13 cellular contexts compared by ENCODE assay signal in the genomic region with DNA sequence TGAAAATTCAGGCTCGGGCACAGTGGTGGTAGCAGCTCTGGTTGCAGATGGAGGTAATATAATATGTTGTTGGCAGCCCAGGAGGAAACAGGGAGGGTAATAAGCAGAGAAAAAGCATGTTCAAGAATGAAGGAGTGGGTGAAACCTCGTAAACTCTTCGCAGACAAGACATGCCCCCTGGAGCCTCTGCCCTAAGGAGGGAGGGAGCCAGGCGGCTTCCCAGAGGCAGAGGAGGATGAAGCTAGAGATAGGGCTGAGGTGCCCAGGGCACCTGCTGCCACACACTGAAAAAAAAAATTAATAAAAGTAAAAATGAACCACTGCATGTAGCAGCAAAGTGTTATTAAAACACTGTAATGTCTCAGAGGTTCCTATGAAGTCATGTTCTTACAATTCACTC.
A peak's percentile ranks its signal among the peaks of the same experiment; 100 is the strongest.
DNase-seq lines count a peak whose midpoint lies in the region; ATAC-seq, FAIRE-seq and TF ChIP-seq lines count a peak whose summit lies in the region.
"Had no signal": no experiment of that assay in that cellular context is flagged by ENCODE, and none has a peak within 500 bp of the region (broad histone marks: within the 10 kb centered on the region; RNA-seq: fewer than 3 reads in every experiment).

No MANE protein-coding gene starts in this region.

- CTCF ChIA-PET in activated CD8-positive, alpha-beta memory T cell treated with anti-CD3 and anti-CD28 coated beads, Interleukin-2, amount 10 ng/mL, durations not matched to agents 7 days and 5 days (lab: Charles Lee) = interaction anchor here (1.7 kb wide), 1 partner anchor 15 kb away, joined by 5 read pairs; no protein-coding TSS in a partner anchor

- H3K9me3 ChIP-seq in Loucy (ENCODE audit: insufficient read depth, low read depth, low read length) = no peaks in the 10 kb centered on the region
- H3K9me3 ChIP-seq in astrocyte (ENCODE audit: insufficient read depth, low read depth, low read length) = no peaks in the 10 kb centered on the region
- H3K9me3 ChIP-seq in smooth muscle cell (replicated peaks; ENCODE audit: low read depth) = no peaks in the 10 kb centered on the region
- H3K9me3 ChIP-seq: tibial nerve had no signal

- no peak overlapping the region for H2AFZ ChIP-seq in Loucy (ENCODE audit: low read length)
- H2AFZ ChIP-seq in astrocyte (ENCODE audit: low read depth, low read length) = no peak overlapping the region
- no peak overlapping the region for H2AFZ ChIP-seq in smooth muscle cell (ENCODE audit: low read depth)
- H2AFZ ChIP-seq: PC-9 had no signal

- H4K20me1 ChIP-seq in Loucy (ENCODE audit: insufficient read depth, low read length, poor library complexity, severe bottlenecking) (no peaks in the 10 kb centered on the region), astrocyte (ENCODE audit: insufficient read depth, low read length) (peaks cover 64% of the 10 kb centered on the region), smooth muscle cell (ENCODE audit: low read depth) (no peaks in the 10 kb centered on the region)

- H3K4me3 ChIP-seq in Loucy (ENCODE audit: low read length, poor library complexity, severe bottlenecking) (peak overlapping the region; percentile 8), astrocyte (ENCODE audit: insufficient read depth, low read depth, low read length) (no peak overlapping the region), smooth muscle cell (no peak overlapping the region)
- H3K4me3 ChIP-seq: PC-9, tibial nerve had no signal

- TF ChIP-seq CTCF in Loucy (conservative IDR thresholded peaks at IDR 0.05; ENCODE audit: low read length) (no peak), astrocyte (IDR thresholded peaks at IDR 0.05; ENCODE audit: insufficient read depth, low read depth, low read length) (no peak), smooth muscle cell (IDR thresholded peaks at IDR 0.05; ENCODE audit: borderline replicate concordance, insufficient read depth, poor library complexity, severe bottlenecking) (no peak)

- no peak for FAIRE-seq in astrocyte (lab: Jason Lieb, UNC)

- peaks cover 20% of the 10 kb centered on the region for H3F3A ChIP-seq in Loucy (ENCODE audit: low read depth)
- H3F3A ChIP-seq in smooth muscle cell (ENCODE audit: low read depth) = peaks cover 9% of the 10 kb centered on the region

- H3K9me2 ChIP-seq in Loucy (replicated peaks; ENCODE audit: low read depth, low read length) = no peaks in the 10 kb centered on the region

- H3K4me1 ChIP-seq in Loucy (ENCODE audit: insufficient read depth, low read length, poor library complexity, severe bottlenecking) (peaks cover 93% of the 10 kb centered on the region), astrocyte (ENCODE audit: insufficient read depth, low read length) (peaks cover 17% of the 10 kb centered on the region), smooth muscle cell (ENCODE audit: low read depth) (peaks cover 11% of the 10 kb centered on the region)

- H3K27me3 ChIP-seq in Loucy (ENCODE audit: insufficient read depth, low read length, poor library complexity, severe bottlenecking) (no peaks in the 10 kb centered on the region), astrocyte (ENCODE audit: insufficient read depth, low read length) (no peaks in the 10 kb centered on the region), smooth muscle cell (ENCODE audit: low read depth) (no peaks in the 10 kb centered on the region)
- H3K27me3 ChIP-seq: tibial nerve had no signal

- H3K4me3 Mint-ChIP-seq in activated CD8-positive, alpha-beta memory T cell treated with anti-CD3 and anti-CD28 coated beads, Interleukin-2, amount 10 ng/mL, durations not matched to agents 7 days and 5 days = no peak overlapping the region
- H3K4me3 Mint-ChIP-seq in astrocyte (ENCODE audit: unreplicated experiment) = no peak overlapping the region

- peaks cover 80% of the 10 kb centered on the region for H3K4me1 Mint-ChIP-seq in activated CD8-positive, alpha-beta memory T cell treated with anti-CD3 and anti-CD28 coated beads, Interleukin-2, amount 10 ng/mL, durations not matched to agents 7 days and 5 days
- H3K4me1 Mint-ChIP-seq in astrocyte (ENCODE audit: low read depth, unreplicated experiment) = peaks cover 64% of the 10 kb centered on the region

- H3K27me3 Mint-ChIP-seq in activated CD8-positive, alpha-beta memory T cell treated with anti-CD3 and anti-CD28 coated beads, Interleukin-2, amount 10 ng/mL, durations not matched to agents 7 days and 5 days = no peaks in the 10 kb centered on the region
- no peaks in the 10 kb centered on the region for H3K27me3 Mint-ChIP-seq in astrocyte (ENCODE audit: low read depth, unreplicated experiment)

- H3K27ac Mint-ChIP-seq in activated CD8-positive, alpha-beta memory T cell treated with anti-CD3 and anti-CD28 coated beads, Interleukin-2, amount 10 ng/mL, durations not matched to agents 7 days and 5 days = peak overlapping the region; percentile 44
- peak overlapping the region; percentile 96 for H3K27ac Mint-ChIP-seq in astrocyte (ENCODE audit: unreplicated experiment)

- DNase-seq in activated CD8-positive, alpha-beta memory T cell treated with anti-CD3 and anti-CD28 coated beads, Interleukin-2, amount 10 ng/mL, durations not matched to agents 7 days and 5 days = no peak
- no peak for DNase-seq in activated CD8-positive, alpha-beta memory T cell treated with anti-CD3 and anti-CD28 coated beads, Interleukin-2, amount 50 U/mL, for 48 hours
- DNase-seq in astrocyte (ENCODE audit: low read depth) (no peak), smooth muscle cell (lab: John Stamatoyannopoulos, UW; ENCODE audit: unreplicated experiment) (no peak), DMS114 treated with DMSO at 0.1 percent for 48 hours (lab: John Stamatoyannopoulos, UW; ENCODE audit: unreplicated experiment) (no peak), anterior cingulate cortex (lab: John Stamatoyannopoulos, UW) (no peak)
- DNase-seq: NCI-H1694 treated with DMSO at 0.1 percent for 48 hours, NCI-H526, PC-9, SW 1271 had no signal

- H3K36me3 ChIP-seq in Loucy (ENCODE audit: insufficient read depth, low read length) (no peaks in the 10 kb centered on the region), astrocyte (ENCODE audit: insufficient read depth, low read length) (no peaks in the 10 kb centered on the region), smooth muscle cell (ENCODE audit: low read depth) (no peaks in the 10 kb centered on the region)
- H3K36me3 ChIP-seq: tibial nerve had no signal

- H3K9me3 Mint-ChIP-seq in activated CD8-positive, alpha-beta memory T cell treated with anti-CD3 and anti-CD28 coated beads, Interleukin-2, amount 10 ng/mL, durations not matched to agents 7 days and 5 days (ENCODE audit: low read depth) = no peaks in the 10 kb centered on the region
- no peaks in the 10 kb centered on the region for H3K9me3 Mint-ChIP-seq in astrocyte (ENCODE audit: unreplicated experiment)

- H3K27ac ChIP-seq in astrocyte (ENCODE audit: low read depth, low read length) (no peak overlapping the region), smooth muscle cell (ENCODE audit: low read depth) (peak overlapping the region; percentile 73)
- H3K27ac ChIP-seq: PC-9 had no signal

- ATAC-seq in activated CD8-positive, alpha-beta memory T cell treated with anti-CD3 and anti-CD28 coated beads, Interleukin-2, amount 10 ng/mL, durations not matched to agents 7 days and 5 days = no peak
- no peak for ATAC-seq in HG02981 (IDR thresholded peaks at IDR 0.05; ENCODE audit: unreplicated experiment)

- peak overlapping the region; percentile 49 for H3K4me2 ChIP-seq in Loucy (ENCODE audit: low read depth, low read length, poor library complexity, severe bottlenecking)
- no peak overlapping the region for H3K4me2 ChIP-seq in astrocyte (ENCODE audit: low read length)
- H3K4me2 ChIP-seq in smooth muscle cell = peak overlapping the region; percentile 33
- H3K4me2 ChIP-seq: PC-9 had no signal

- WGBS in smooth muscle cell (ENCODE audit: low lambda C conversion rate) = 53% methylated on average over 4 of the region's 4 CpGs

- H3K79me2 ChIP-seq in Loucy (ENCODE audit: insufficient read depth, low read length) = peaks cover 72% of the 10 kb centered on the region
- peaks cover 94% of the 10 kb centered on the region for H3K79me2 ChIP-seq in astrocyte (ENCODE audit: insufficient read depth, low read length)
- peaks cover 19% of the 10 kb centered on the region for H3K79me2 ChIP-seq in smooth muscle cell (ENCODE audit: low read depth)

- H3K9ac ChIP-seq in Loucy (ENCODE audit: low read depth, low read length, poor library complexity, severe bottlenecking) (peak overlapping the region; percentile 61), astrocyte (ENCODE audit: low read length) (no peak overlapping the region), smooth muscle cell (ENCODE audit: low read depth) (no peak overlapping the region)

- H3K36me3 Mint-ChIP-seq in activated CD8-positive, alpha-beta memory T cell treated with anti-CD3 and anti-CD28 coated beads, Interleukin-2, amount 10 ng/mL, durations not matched to agents 7 days and 5 days = peaks cover 8% of the 10 kb centered on the region
- H3K36me3 Mint-ChIP-seq in astrocyte (ENCODE audit: low read depth, unreplicated experiment) = peaks cover 10% of the 10 kb centered on the region
